Comparison of ENCODE assay signal across 1 cellular context in genomic region chr11:134253189-134253993, GRCh38.
TF ChIP-seq lines count a peak whose summit lies in the region.

Gene ACAD8 (plus strand): TSS chr11:134253568. CDS start chr11:134253601, 33 bp downstream.
Gene THYN1 (minus strand): TSS chr11:134253352. CDS start chr11:134252882, 470 bp downstream.

TF ChIP-seq in HepG2, 621 proteins besides CTCF, POLR2A, EP300 and RAD21 (continued from another document and continues in another):
- 0 out of 2 replicates have a peak, but pooled peaks have one; percentile 9 for TF ChIP-seq ZSCAN9 (CRISPR knock-in tag; IDR thresholded peaks at IDR 0.05; ENCODE audit: borderline replicate concordance)
- no peak for TF ChIP-seq MBNL3 (CRISPR knock-in tag; conservative IDR thresholded peaks at IDR 0.05)
- TF ChIP-seq ZNF142 (CRISPR knock-in tag; IDR thresholded peaks at IDR 0.05) = no peak
- peak; percentile 60; the same call in 1 of the 2 replicates for TF ChIP-seq ZMYM4 (CRISPR knock-in tag; IDR thresholded peaks at IDR 0.05)
- TF ChIP-seq KLF15 (CRISPR knock-in tag; IDR thresholded peaks at IDR 0.05; ENCODE audit: borderline replicate concordance) = no peak
- no peak for TF ChIP-seq KIAA2018 (CRISPR knock-in tag; IDR thresholded peaks at IDR 0.05; ENCODE audit: borderline replicate concordance)
- TF ChIP-seq ZNF747 (CRISPR knock-in tag; IDR thresholded peaks at IDR 0.05; ENCODE audit: borderline replicate concordance) = peak; percentile 63; the same call in 1 of the 2 replicates
- peak; percentile 32 for TF ChIP-seq NFYC (CRISPR knock-in tag; IDR thresholded peaks at IDR 0.05)
- no peak for TF ChIP-seq CREB3 (CRISPR knock-in tag; IDR thresholded peaks at IDR 0.05)
- peak; percentile 65 for TF ChIP-seq ATF1 (CRISPR knock-in tag; IDR thresholded peaks at IDR 0.05)
- peak; percentile 46 for TF ChIP-seq POGZ (CRISPR knock-in tag; IDR thresholded peaks at IDR 0.05)
- peak; percentile 48; the same call in 1 of the 2 replicates for TF ChIP-seq CREB1 (IDR thresholded peaks at IDR 0.05)
- TF ChIP-seq CREB1 (CRISPR knock-in tag; IDR thresholded peaks at IDR 0.05) = peak; percentile 91
- peak; percentile 85 for TF ChIP-seq PHF8 (CRISPR knock-in tag; IDR thresholded peaks at IDR 0.05)
- no peak for TF ChIP-seq ZNF572 (CRISPR knock-in tag; IDR thresholded peaks at IDR 0.05)
- TF ChIP-seq EED (CRISPR knock-in tag; IDR thresholded peaks at IDR 0.05) = no peak
- TF ChIP-seq ZBTB7A (CRISPR knock-in tag; IDR thresholded peaks at IDR 0.05) = peak; percentile 79
- no peak for TF ChIP-seq TCF7L2 (IDR thresholded peaks at IDR 0.05; ENCODE audit: low read depth, low read length)
- no peak for TF ChIP-seq REPIN1 (CRISPR knock-in tag; IDR thresholded peaks at IDR 0.05; ENCODE audit: borderline replicate concordance, low read depth)
- no peak for TF ChIP-seq IRF1 (CRISPR knock-in tag; IDR thresholded peaks at IDR 0.05; ENCODE audit: low read depth)
- peak; percentile 71; the same call in 1 of the 2 replicates for TF ChIP-seq NRL (CRISPR knock-in tag; IDR thresholded peaks at IDR 0.05; ENCODE audit: borderline replicate concordance)
- TF ChIP-seq AHR (CRISPR knock-in tag; IDR thresholded peaks at IDR 0.05) = no peak
- TF ChIP-seq ADNP (CRISPR knock-in tag; IDR thresholded peaks at IDR 0.05) = no peak
- TF ChIP-seq SAFB2 (CRISPR knock-in tag; IDR thresholded peaks at IDR 0.05; ENCODE audit: borderline replicate concordance, low read depth) = no peak
- peak; percentile 93 for TF ChIP-seq KAT8 (CRISPR knock-in tag; IDR thresholded peaks at IDR 0.05)
- 0 out of 2 replicates have a peak, but pooled peaks have one; percentile 52 for TF ChIP-seq ATF2 (CRISPR knock-in tag; IDR thresholded peaks at IDR 0.05)
- no peak for TF ChIP-seq THAP7 (CRISPR knock-in tag; IDR thresholded peaks at IDR 0.05)
- peak; percentile 48; the same call in 1 of the 2 replicates for TF ChIP-seq MYC (CRISPR knock-in tag; IDR thresholded peaks at IDR 0.05; ENCODE audit: borderline replicate concordance)
- TF ChIP-seq ZNF543 (CRISPR knock-in tag; IDR thresholded peaks at IDR 0.05) = 0 out of 2 replicates have a peak, but pooled peaks have one; percentile 47
- TF ChIP-seq ZNF3 (CRISPR knock-in tag; IDR thresholded peaks at IDR 0.05) = no peak
- no peak for TF ChIP-seq SATB2 (CRISPR knock-in tag; IDR thresholded peaks at IDR 0.05)
- TF ChIP-seq FOXM1 (CRISPR knock-in tag; IDR thresholded peaks at IDR 0.05) = no peak
- TF ChIP-seq ZNF7 (CRISPR knock-in tag; IDR thresholded peaks at IDR 0.05) = no peak
- no peak for TF ChIP-seq ISX (CRISPR knock-in tag; conservative IDR thresholded peaks at IDR 0.05)
- TF ChIP-seq MBD4 (IDR thresholded peaks at IDR 0.05; ENCODE audit: borderline replicate concordance, low read length) = no peak
- no peak for TF ChIP-seq NBN (conservative IDR thresholded peaks at IDR 0.05)
- TF ChIP-seq KDM5B (CRISPR knock-in tag; IDR thresholded peaks at IDR 0.05; ENCODE audit: borderline replicate concordance) = peak; percentile 53; the same call in 1 of the 2 replicates
- 0 out of 2 replicates have a peak, but pooled peaks have one; percentile 18 for TF ChIP-seq PAXIP1 (CRISPR knock-in tag; conservative IDR thresholded peaks at IDR 0.05)
- 0 out of 2 replicates have a peak, but pooled peaks have one; percentile 9 for TF ChIP-seq RARA (CRISPR knock-in tag; IDR thresholded peaks at IDR 0.05)
- TF ChIP-seq ZNF547 (CRISPR knock-in tag; IDR thresholded peaks at IDR 0.05) = peak; percentile 77; the same call in 1 of the 2 replicates
